ENCODE assay signal across 20 cellular contexts in the genomic region with DNA sequence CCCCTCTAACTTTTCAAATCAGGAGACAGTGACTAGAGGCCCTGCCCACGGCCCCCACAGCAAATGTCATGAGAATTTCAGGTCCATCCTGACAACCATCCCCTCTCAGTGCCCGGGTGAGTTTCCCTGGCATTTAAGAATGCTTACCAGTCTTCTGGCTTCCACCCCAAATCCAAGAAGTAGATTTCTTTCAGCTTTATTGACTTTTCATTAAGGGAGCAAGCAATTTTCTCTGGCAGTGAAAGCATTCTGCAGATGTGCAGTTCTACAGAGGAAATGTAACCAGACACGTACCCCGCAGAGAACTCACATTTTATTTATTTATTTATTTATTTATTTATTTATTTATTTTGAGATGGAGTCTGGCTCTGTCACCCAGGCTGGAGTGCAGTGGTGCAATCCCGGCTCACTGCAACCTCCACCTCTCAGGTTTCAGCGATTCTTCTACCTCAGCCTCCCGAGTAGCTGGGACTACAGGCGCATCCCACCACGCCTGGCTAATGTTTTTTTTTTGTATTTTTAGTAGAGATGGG.
DNase-seq lines count a peak whose midpoint lies in the region; ATAC-seq and TF ChIP-seq lines count a peak whose summit lies in the region.
"Had no signal": no experiment of that assay in that cellular context is flagged by ENCODE, and none has a peak within 500 bp of the region (broad histone marks: within the 10 kb centered on the region; RNA-seq: fewer than 3 reads in every experiment).

No MANE protein-coding gene starts in this region.

- H3K27me3 Mint-ChIP-seq in activated naive CD8-positive, alpha-beta T cell treated with anti-CD3 and anti-CD28 coated beads, Interleukin-2, amount 10 ng/mL, durations not matched to agents 7 days and 5 days: peaks cover 36% of the 10 kb centered on the region
- H3K27me3 Mint-ChIP-seq in activated naive CD8-positive, alpha-beta T cell treated with anti-CD3 and anti-CD28 coated beads, Interleukin-2, amount 50 U/mL, for 24 hours: peaks cover 20% of the 10 kb centered on the region
- peaks cover 10% of the 10 kb centered on the region for H3K27me3 Mint-ChIP-seq in central memory CD8-positive, alpha-beta T cell
- no peaks in the 10 kb centered on the region for H3K27me3 Mint-ChIP-seq in neural progenitor cell (ENCODE audit: insufficient read depth, low read depth)

- no peaks in the 10 kb centered on the region for H3K79me2 ChIP-seq in neural progenitor cell (ENCODE audit: low read depth)

- no peak overlapping the region for H3K4me2 ChIP-seq in neural progenitor cell

- H3K27ac Mint-ChIP-seq in activated naive CD8-positive, alpha-beta T cell treated with anti-CD3 and anti-CD28 coated beads, Interleukin-2, amount 10 ng/mL, durations not matched to agents 7 days and 5 days: no peak overlapping the region
- no peak overlapping the region for H3K27ac Mint-ChIP-seq in activated naive CD8-positive, alpha-beta T cell treated with anti-CD3 and anti-CD28 coated beads, Interleukin-2, amount 50 U/mL, for 24 hours
- no peak overlapping the region for H3K27ac Mint-ChIP-seq in central memory CD8-positive, alpha-beta T cell (ENCODE audit: low read depth)
- H3K27ac Mint-ChIP-seq in neural progenitor cell: peak overlapping the region; percentile 37
- H3K27ac Mint-ChIP-seq: HFFc6 had no signal

- H3K36me3 Mint-ChIP-seq in activated naive CD8-positive, alpha-beta T cell treated with anti-CD3 and anti-CD28 coated beads, Interleukin-2, amount 10 ng/mL, durations not matched to agents 7 days and 5 days: no peaks in the 10 kb centered on the region
- H3K36me3 Mint-ChIP-seq in activated naive CD8-positive, alpha-beta T cell treated with anti-CD3 and anti-CD28 coated beads, Interleukin-2, amount 50 U/mL, for 24 hours (ENCODE audit: low read depth): no peaks in the 10 kb centered on the region
- H3K36me3 Mint-ChIP-seq in central memory CD8-positive, alpha-beta T cell (ENCODE audit: insufficient read depth): peaks cover 2% of the 10 kb centered on the region
- no peaks in the 10 kb centered on the region for H3K36me3 Mint-ChIP-seq in neural progenitor cell

- no peaks in the 10 kb centered on the region for H3K4me1 ChIP-seq in neural progenitor cell

- no peaks in the 10 kb centered on the region for H3K9me3 Mint-ChIP-seq in activated naive CD8-positive, alpha-beta T cell treated with anti-CD3 and anti-CD28 coated beads, Interleukin-2, amount 10 ng/mL, durations not matched to agents 7 days and 5 days
- H3K9me3 Mint-ChIP-seq in activated naive CD8-positive, alpha-beta T cell treated with anti-CD3 and anti-CD28 coated beads, Interleukin-2, amount 50 U/mL, for 24 hours: no peaks in the 10 kb centered on the region
- no peaks in the 10 kb centered on the region for H3K9me3 Mint-ChIP-seq in central memory CD8-positive, alpha-beta T cell
- no peaks in the 10 kb centered on the region for H3K9me3 Mint-ChIP-seq in neural progenitor cell
- H3K9me3 Mint-ChIP-seq: HFFc6 had no signal

- no peak overlapping the region for H3K4me3 ChIP-seq in neural progenitor cell

- no peaks in the 10 kb centered on the region for H3F3A ChIP-seq in neural progenitor cell (ENCODE audit: low read depth)

- no peak overlapping the region for H2AFZ ChIP-seq in neural progenitor cell (replicated peaks)

- H3K9ac ChIP-seq in neural progenitor cell: no peak overlapping the region

- no peak overlapping the region for H3K27ac ChIP-seq in neural progenitor cell
- H3K27ac ChIP-seq: C4-2B had no signal

- H3K27me3 ChIP-seq in neural progenitor cell: peaks cover 4% of the 10 kb centered on the region

- H4K20me1 ChIP-seq in neural progenitor cell (ENCODE audit: low read depth): no peaks in the 10 kb centered on the region

- TF ChIP-seq CTCF in neural progenitor cell (IDR thresholded peaks at IDR 0.05): no peak

- H3K36me3 ChIP-seq in neural progenitor cell: no peaks in the 10 kb centered on the region

- H3K4me3 Mint-ChIP-seq in activated naive CD8-positive, alpha-beta T cell treated with anti-CD3 and anti-CD28 coated beads, Interleukin-2, amount 10 ng/mL, durations not matched to agents 7 days and 5 days: peak overlapping the region; percentile 22
- H3K4me3 Mint-ChIP-seq in activated naive CD8-positive, alpha-beta T cell treated with anti-CD3 and anti-CD28 coated beads, Interleukin-2, amount 50 U/mL, for 24 hours: no peak overlapping the region
- peak overlapping the region; percentile 72 for H3K4me3 Mint-ChIP-seq in central memory CD8-positive, alpha-beta T cell
- no peak overlapping the region for H3K4me3 Mint-ChIP-seq in neural progenitor cell
- H3K4me3 Mint-ChIP-seq: HFFc6 had no signal

- peaks cover 9% of the 10 kb centered on the region for H3K4me1 Mint-ChIP-seq in activated naive CD8-positive, alpha-beta T cell treated with anti-CD3 and anti-CD28 coated beads, Interleukin-2, amount 10 ng/mL, durations not matched to agents 7 days and 5 days
- peaks cover 11% of the 10 kb centered on the region for H3K4me1 Mint-ChIP-seq in activated naive CD8-positive, alpha-beta T cell treated with anti-CD3 and anti-CD28 coated beads, Interleukin-2, amount 50 U/mL, for 24 hours
- H3K4me1 Mint-ChIP-seq in central memory CD8-positive, alpha-beta T cell: no peaks in the 10 kb centered on the region
- no peaks in the 10 kb centered on the region for H3K4me1 Mint-ChIP-seq in neural progenitor cell

- H3K9me3 ChIP-seq in neural progenitor cell (ENCODE audit: low read depth): no peaks in the 10 kb centered on the region

- no peak for DNase-seq in activated naive CD8-positive, alpha-beta T cell treated with anti-CD3 and anti-CD28 coated beads, Interleukin-2, amount 10 ng/mL, durations not matched to agents 7 days and 5 days
- no peak for DNase-seq in activated naive CD8-positive, alpha-beta T cell treated with anti-CD3 and anti-CD28 coated beads, Interleukin-2, amount 50 U/mL, for 24 hours
- DNase-seq in NCI-H2029 treated with DMSO at 0.1 percent for 48 hours (lab: John Stamatoyannopoulos, UW) (peak; percentile 17), neural progenitor cell (ENCODE audit: low spot score) (no peak), cerebellar cortex (ENCODE audit: low spot score) (no peak)
- DNase-seq in central memory CD8-positive, alpha-beta T cell (ENCODE audit: low spot score in 2 of 2): no peak
- no peak for DNase-seq in activated CD4-positive, alpha-beta T cell treated with anti-CD3 and anti-CD28 coated beads, Interleukin-2, amount 50 U/mL, for 48 hours
- DNase-seq: DMS53, HFFc6, IMR-90, Kasumi-1, MM.1S, NCI-H1105 treated with DMSO at 0.1 percent for 48 hours, NCI-H1930, NCI-H446 treated with DMSO at 0.1 percent for 48 hours, NCI-H748 treated with DMSO at 0.1 percent for 48 hours, PC-3, SW 1271 had no signal

- ATAC-seq in activated naive CD8-positive, alpha-beta T cell treated with anti-CD3 and anti-CD28 coated beads, Interleukin-2, amount 10 ng/mL, durations not matched to agents 7 days and 5 days (ENCODE audit: low read depth): no peak
- no peak for ATAC-seq in activated naive CD8-positive, alpha-beta T cell treated with anti-CD3 and anti-CD28 coated beads, Interleukin-2, amount 50 U/mL, for 24 hours
- ATAC-seq in central memory CD8-positive, alpha-beta T cell (replicated peaks; ENCODE audit: extremely low read depth, poor library complexity, severe bottlenecking): no peak
- no peak for ATAC-seq in HG02678 (IDR thresholded peaks at IDR 0.05; ENCODE audit: unreplicated experiment)

- POLR2A ChIA-PET in activated naive CD8-positive, alpha-beta T cell treated with anti-CD3 and anti-CD28 coated beads, Interleukin-2, amount 10 ng/mL, durations not matched to agents 7 days and 5 days (lab: Charles Lee): no interaction called here

Comparison
In these comparisons a context has a peak if more than half of its experiments do, and no peak if none do; other contexts are left out.
1. H3K4me3 Mint-ChIP-seq: peak in activated naive CD8-positive, alpha-beta T cell treated with anti-CD3 and anti-CD28 coated beads, Interleukin-2, amount 10 ng/mL, durations not matched to agents 7 days and 5 days (single experiment) and central memory CD8-positive, alpha-beta T cell (single experiment); none in activated naive CD8-positive, alpha-beta T cell treated with anti-CD3 and anti-CD28 coated beads, Interleukin-2, amount 50 U/mL, for 24 hours (single experiment) and neural progenitor cell (single experiment).